Comparison of ENCODE assay signal across 24 cellular contexts in the genomic region with DNA sequence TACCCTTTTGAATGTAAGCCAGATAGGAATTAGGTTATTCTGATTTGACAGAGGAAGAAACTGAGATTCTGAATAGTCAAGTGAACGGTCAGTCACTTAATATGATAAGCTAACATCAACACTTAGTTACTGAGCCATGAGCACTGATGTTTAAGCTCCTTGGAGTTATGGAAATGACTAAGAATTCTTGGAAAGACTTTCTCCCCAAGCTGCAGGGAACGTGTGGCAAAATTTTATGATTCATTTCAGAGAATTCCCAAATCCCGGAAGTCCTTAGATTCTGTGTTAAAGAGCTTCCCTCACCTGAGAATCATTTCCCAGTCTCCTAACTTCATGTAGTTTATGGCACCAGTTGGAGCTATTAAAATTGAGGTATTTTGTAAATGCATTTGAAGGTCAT.
"Had no signal": no experiment of that assay in that cellular context is flagged by ENCODE, and none has a peak within 500 bp of the region (broad histone marks: within the 10 kb centered on the region; RNA-seq: fewer than 3 reads in every experiment).

No MANE protein-coding gene starts in this region.

- FAIRE-seq: keratinocyte, small intestine had no signal

- H3K4me3 Mint-ChIP-seq: dendritic cell treated with granulocyte-macrophage colony-stimulating factor and Interleukin-4, amounts not matched to agents 40 ng/mL and 50 ng/mL, for 4 days; effector memory CD8-positive, alpha-beta T cell; immature natural killer cell; memory B cell; mesothelial cell of epicardium; natural killer cell treated with Interleukin-12 subunit alpha and Interleukin-12 subunit beta and Interleukin-15 and Interleukin-18, amount 100 ng/mL, for 72 hours; neural progenitor cell; stimulated activated naive CD8-positive, alpha-beta T cell treated with anti-CD3 and anti-CD28 coated beads, Interleukin-15, Interleukin-2, amounts not matched to agents 100 ng/mL and 50 ng/mL, for 24 hours had no signal

- H3K27ac ChIP-seq: epithelial cell of prostate, esophagus muscularis mucosa, gastrocnemius medialis, left ventricle myocardium inferior, lower lobe of right lung, neural progenitor cell, ovary, tibial artery, upper lobe of left lung, vagina had no signal

- H3K9me3 ChIP-seq: esophagus muscularis mucosa, gastrocnemius medialis, lower lobe of right lung, ovary, upper lobe of left lung, vagina had no signal

- H3K36me3 Mint-ChIP-seq: memory B cell; mesothelial cell of epicardium; natural killer cell treated with Interleukin-12 subunit alpha and Interleukin-12 subunit beta and Interleukin-15 and Interleukin-18, amount 100 ng/mL, for 72 hours; neural progenitor cell had no signal

- H3K4me1 ChIP-seq: esophagus muscularis mucosa, gastrocnemius medialis, left ventricle myocardium inferior, lower lobe of right lung, tibial artery, upper lobe of left lung, vagina had no signal

- H3K27me3 ChIP-seq: gastrocnemius medialis, neural progenitor cell, ovary, tibial artery, upper lobe of left lung, vagina had no signal

- H3K27me3 Mint-ChIP-seq: dendritic cell treated with granulocyte-macrophage colony-stimulating factor and Interleukin-4, amounts not matched to agents 40 ng/mL and 50 ng/mL, for 4 days; effector memory CD8-positive, alpha-beta T cell; memory B cell; natural killer cell treated with Interleukin-12 subunit alpha and Interleukin-12 subunit beta and Interleukin-15 and Interleukin-18, amount 100 ng/mL, for 72 hours; progenitor cell of endocrine pancreas; stimulated activated naive CD8-positive, alpha-beta T cell treated with anti-CD3 and anti-CD28 coated beads, Interleukin-15, Interleukin-2, amounts not matched to agents 100 ng/mL and 50 ng/mL, for 24 hours had no signal

- H3K9me3 Mint-ChIP-seq: stimulated activated naive CD8-positive, alpha-beta T cell treated with anti-CD3 and anti-CD28 coated beads, Interleukin-15, Interleukin-2, amounts not matched to agents 100 ng/mL and 50 ng/mL, for 24 hours had no signal

- H3K4me1 Mint-ChIP-seq: immature natural killer cell, memory B cell, mesothelial cell of epicardium had no signal

- H3K4me3 ChIP-seq: esophagus muscularis mucosa, gastrocnemius medialis, left ventricle myocardium inferior, lower lobe of right lung, neural progenitor cell, ovary, tibial artery, upper lobe of left lung, vagina had no signal

- DNase-seq: effector memory CD8-positive, alpha-beta T cell; gastrocnemius medialis; immature natural killer cell; left cardiac atrium; left ventricle myocardium inferior; lower lobe of right lung; nucleus accumbens; ovary; right cardiac atrium; small intestine; stimulated activated CD4-positive, alpha-beta T cell treated with anti-CD3 and anti-CD28 coated beads, Interleukin-2, amount 100 ng/mL, for 48 hours; tibial artery; upper lobe of left lung had no signal

- ATAC-seq: effector memory CD8-positive, alpha-beta T cell; gastrocnemius medialis; left cardiac atrium; lower lobe of right lung; natural killer cell treated with Interleukin-12 subunit alpha and Interleukin-12 subunit beta and Interleukin-15 and Interleukin-18, amount 100 ng/mL, for 72 hours; right cardiac atrium had no signal

- H3K4me2 ChIP-seq: neural progenitor cell had no signal

- H3K27ac Mint-ChIP-seq: dendritic cell treated with granulocyte-macrophage colony-stimulating factor and Interleukin-4, amounts not matched to agents 40 ng/mL and 50 ng/mL, for 4 days; effector memory CD8-positive, alpha-beta T cell; immature natural killer cell; memory B cell; mesothelial cell of epicardium; natural killer cell treated with Interleukin-12 subunit alpha and Interleukin-12 subunit beta and Interleukin-15 and Interleukin-18, amount 100 ng/mL, for 72 hours; neural progenitor cell; progenitor cell of endocrine pancreas; stimulated activated naive CD8-positive, alpha-beta T cell treated with anti-CD3 and anti-CD28 coated beads, Interleukin-15, Interleukin-2, amounts not matched to agents 100 ng/mL and 50 ng/mL, for 24 hours had no signal

- H3K9ac ChIP-seq: neural progenitor cell had no signal

- H3K36me3 ChIP-seq: esophagus muscularis mucosa, gastrocnemius medialis, left ventricle myocardium inferior, lower lobe of right lung, neural progenitor cell, ovary, tibial artery, upper lobe of left lung, vagina had no signal

- H2AFZ ChIP-seq: neural progenitor cell had no signal
